7 cellular contexts compared by ENCODE assay signal in genomic region chr2:55134316-55134706, GRCh38.
DNase-seq lines count a peak whose midpoint lies in the region; ATAC-seq and TF ChIP-seq lines count a peak whose summit lies in the region.

No MANE protein-coding gene starts in this region.

- CTCF ChIA-PET in OCI-LY7 (lab: Charles Lee; ENCODE audit: unreplicated experiment), result no interaction called here

- POLR2A ChIA-PET in OCI-LY7 (lab: Charles Lee), result interaction anchor here (0.6 to 1.2 kb wide), 8 partner anchors 10 to 156 kb away, joined by 3 to 4 read pairs (median 3); no protein-coding TSS in a partner anchor

- peak; percentile 9 for ATAC-seq in GM21447 (IDR thresholded peaks at IDR 0.05; ENCODE audit: unreplicated experiment)
- no peak for ATAC-seq in stimulated activated naive CD8-positive, alpha-beta T cell treated with anti-CD3 and anti-CD28 coated beads, Interleukin-15, Interleukin-2, amounts not matched to agents 100 U/mL and 50 U/mL, for 24 hours

- intact Hi-C loops in OCI-LY7 (cut with micrococcal nuclease; ENCODE audit: unreplicated experiment), result no loop called here

- H2AFZ ChIP-seq in OCI-LY7 (ENCODE audit: low read length), result peak overlapping the region; percentile 62

- TF ChIP-seq CTCF in OCI-LY7 (conservative IDR thresholded peaks at IDR 0.05; ENCODE audit: low read length) (no peak), fibroblast of the aortic adventitia (IDR thresholded peaks at IDR 0.05; ENCODE audit: insufficient read depth, low read length) (no peak)

- H3K4me2 ChIP-seq in OCI-LY7 (ENCODE audit: low read length), result peak overlapping the region; percentile 33; the same call in 1 of the 2 replicates

- BruUV-seq in OCI-LY7 (replicated peaks; lab: Mats Ljungman, UMichigan), result no TSS peak

- H3K79me2 ChIP-seq in OCI-LY7 (ENCODE audit: insufficient read depth, low read depth, low read length), result no peaks in the 10 kb centered on the region

- H4K20me1 ChIP-seq in OCI-LY7 (ENCODE audit: insufficient read depth, low read length), result no peaks in the 10 kb centered on the region

- no peaks in the 10 kb centered on the region for H3K36me3 ChIP-seq in OCI-LY7 (ENCODE audit: insufficient read depth, low read length)

- H3K4me3 ChIP-seq in OCI-LY7 (ENCODE audit: low read depth, low read length, poor library complexity, severe bottlenecking), result no peak overlapping the region
- H3K4me3 ChIP-seq in fibroblast of the aortic adventitia (ENCODE audit: low read depth, low read length), result peak overlapping the region; percentile 11

- H3K9me3 ChIP-seq in OCI-LY7 (ENCODE audit: low read length), result no peaks in the 10 kb centered on the region

- H3K9me2 ChIP-seq in OCI-LY7 (ENCODE audit: insufficient read depth, low read length), result no peaks in the 10 kb centered on the region

- peak; percentile 46 for DNase-seq in OCI-LY7 (ENCODE audit: low spot score)
- no peak for DNase-seq in fibroblast of the aortic adventitia (ENCODE audit: low read depth)
- DNase-seq in stimulated activated naive CD8-positive, alpha-beta T cell treated with anti-CD3 and anti-CD28 coated beads, Interleukin-15, Interleukin-2, amounts not matched to agents 100 U/mL and 50 U/mL, for 24 hours, result peak; percentile 12
- DNase-seq in MV-4-11 (lab: John Stamatoyannopoulos, UW), result no peak
- no peak for DNase-seq in iPS-NIHi7 (ENCODE audit: extremely low spot score)
- DNase-seq in activated gamma-delta T cell (lab: John Stamatoyannopoulos, UW), result no peak

- H3K4me1 ChIP-seq in OCI-LY7 (ENCODE audit: insufficient read depth, low read length, poor library complexity, severe bottlenecking), result peaks cover 21% of the 10 kb centered on the region

- H3K27ac ChIP-seq in OCI-LY7 (ENCODE audit: low read depth, low read length, poor library complexity, severe bottlenecking), result no peak overlapping the region

Comparison
In these comparisons a context has a peak if more than half of its experiments do, and no peak if none do; other contexts are left out.
1. DNase-seq: peak in OCI-LY7 (single experiment) and stimulated activated naive CD8-positive, alpha-beta T cell treated with anti-CD3 and anti-CD28 coated beads, Interleukin-15, Interleukin-2, amounts not matched to agents 100 U/mL and 50 U/mL, for 24 hours (single experiment); none in fibroblast of the aortic adventitia (single experiment), MV-4-11 (single experiment), iPS-NIHi7 (single experiment) and activated gamma-delta T cell (single experiment).